In the genomic region with DNA sequence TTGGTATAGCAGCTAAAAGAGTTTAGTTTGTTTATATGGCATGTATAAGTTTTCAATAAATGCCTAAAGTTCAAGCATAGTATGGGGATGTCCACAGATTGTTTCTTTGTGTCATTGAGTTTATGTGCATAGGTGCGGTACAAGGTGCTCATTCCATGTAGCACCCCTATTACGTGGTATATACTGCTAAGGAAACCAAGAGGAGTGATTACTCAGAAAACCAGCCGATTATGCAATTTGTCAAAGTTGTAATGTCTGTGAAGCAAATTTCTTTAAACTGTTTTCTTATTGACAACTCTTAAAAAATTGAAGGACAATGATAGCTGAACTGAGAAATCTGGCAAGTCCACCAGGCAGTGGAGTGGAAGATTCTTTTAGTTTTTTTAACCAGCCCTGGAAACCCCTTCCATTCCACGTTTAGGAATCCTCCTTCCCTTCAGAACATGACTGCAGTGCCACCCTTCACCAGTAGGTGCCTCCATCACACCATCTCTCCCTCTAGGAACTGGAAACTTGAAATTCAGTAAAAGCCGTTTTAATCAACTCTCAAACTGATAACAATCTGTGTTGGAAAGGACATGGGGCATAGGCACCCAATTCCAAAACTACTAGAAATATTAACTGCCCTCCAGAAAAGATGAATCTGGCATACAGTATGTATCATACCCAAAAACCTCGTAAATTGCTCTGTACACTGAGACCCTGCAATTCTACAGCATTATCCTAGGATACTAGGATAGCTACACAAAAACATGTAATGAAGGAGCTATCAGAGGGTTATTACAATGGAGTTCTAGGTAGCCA, we compare ENCODE assay signal across 8 cellular contexts. TPM values are rescaled to one million over a fixed set of nuclear protein-coding genes. Genes with fewer than 3 reads are reported as not detected.
DNase-seq lines count a peak whose midpoint lies in the region; ATAC-seq and TF ChIP-seq lines count a peak whose summit lies in the region.

No MANE protein-coding gene starts in this region.

- H3K9me3 Mint-ChIP-seq in brain: no peaks in the 10 kb centered on the region

- H3K27me3 Mint-ChIP-seq in brain: no peaks in the 10 kb centered on the region

- H3K27ac Mint-ChIP-seq in brain: peak overlapping the region in 3 of 5 experiments; percentile 10 to 80 (median 55)

- no peak for ATAC-seq in GM21528 (IDR thresholded peaks at IDR 0.05; ENCODE audit: low FRiP score, unreplicated experiment)

- DNase-seq in GM10266 (ENCODE audit: extremely low spot score): peak; percentile 27
- peak; percentile 23 for DNase-seq in NCI-H1105 treated with DMSO at 0.1 percent for 48 hours (lab: John Stamatoyannopoulos, UW)
- peak; percentile 65 for DNase-seq in UCSD-AML1 (lab: John Stamatoyannopoulos, UW; ENCODE audit: unreplicated experiment)
- peak; percentile 93 for DNase-seq in inferior parietal cortex (ENCODE audit: extremely low spot score)
- peak; percentile 21 to 69 (median 56) for DNase-seq in stimulated activated CD4-positive, alpha-beta T cell treated with anti-CD3 and anti-CD28 coated beads, Interleukin-12 subunit alpha, Interleukin-12 subunit beta, amount 100 ng/mL, for 48 hours (ENCODE audit: low read depth in 2 of 3, low spot score in 1 of 3)
- no peak for DNase-seq in NCI-H187 treated with DMSO at 0.1 percent for 48 hours (lab: John Stamatoyannopoulos, UW)

- no peak overlapping the region for H3K4me3 Mint-ChIP-seq in brain

- peaks cover 18% of the 10 kb centered on the region for H3K4me1 Mint-ChIP-seq in brain

- TF ChIP-seq CTCF in GM10266 (IDR thresholded peaks at IDR 0.05; ENCODE audit: control insufficient read depth, insufficient read depth, low read depth, missing control alignments) (peak; percentile 98), brain (conservative IDR thresholded peaks at IDR 0.05) (peak; percentile 97 to 98)

- H3K36me3 Mint-ChIP-seq in brain: peaks cover 2% of the 10 kb centered on the region

RNA-seq across cellular contexts. Expression of gene REXO5, which starts 43.5 kb away (rescaled TPM):
- polyA plus RNA-seq in brain (ENCODE audit: insufficient read depth, low read depth, low replicate concordance): 12.6 TPM

RNA-seq across cellular contexts. Expression of gene ERI2, which starts 43.5 kb away (rescaled TPM):
- 4.7 TPM for polyA plus RNA-seq in brain (ENCODE audit: insufficient read depth, low read depth, low replicate concordance)

RNA-seq across cellular contexts. Expression of gene DCUN1D3, which starts 50.4 kb away (rescaled TPM):
- 2.6 TPM for polyA plus RNA-seq in brain (ENCODE audit: insufficient read depth, low read depth, low replicate concordance)

RNA-seq across cellular contexts. Expression of gene LYRM1, which starts 50.8 kb away (rescaled TPM):
- polyA plus RNA-seq in brain (ENCODE audit: insufficient read depth, low read depth, low replicate concordance): 35.5 TPM
